Comparison of ENCODE assay signal across 1 cellular context in the genomic region with DNA sequence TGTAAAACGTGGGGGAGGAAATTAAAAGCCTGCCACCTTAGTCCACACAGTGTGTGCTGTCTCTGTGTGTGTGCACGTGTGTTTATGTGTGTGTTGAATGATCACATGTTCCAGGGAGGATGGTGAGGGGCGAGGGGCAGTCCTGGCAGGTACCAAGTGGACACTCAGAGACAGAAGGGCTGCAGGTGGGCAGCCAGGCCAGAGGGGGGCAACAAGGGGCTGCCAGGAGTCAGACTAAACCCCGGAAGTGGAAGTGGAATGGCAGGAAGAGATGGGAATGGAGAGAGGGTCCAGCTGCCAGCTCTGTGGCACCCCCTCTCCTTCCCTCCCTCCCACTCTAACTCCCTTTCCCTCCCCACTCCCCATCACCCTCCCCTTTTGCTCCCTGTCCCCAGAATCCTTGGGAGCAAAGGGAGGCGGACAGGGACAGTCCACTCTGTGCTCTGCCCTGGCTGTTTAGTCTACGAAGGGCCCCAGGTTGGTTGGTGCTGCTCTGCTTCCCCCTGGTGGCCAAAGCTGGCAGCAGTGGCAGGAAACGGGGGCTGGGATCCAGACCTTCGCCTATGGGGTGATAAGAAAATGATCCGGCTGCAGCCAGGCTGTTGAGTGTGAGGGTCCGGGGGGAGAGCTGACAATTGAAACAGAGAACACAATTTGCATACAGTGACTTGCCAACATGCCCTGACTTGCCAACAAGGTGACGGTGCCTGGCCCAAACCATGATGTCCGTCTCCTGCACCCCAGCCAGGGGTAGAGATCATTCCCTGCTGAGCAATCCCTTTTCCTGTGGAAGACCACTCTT.
TF ChIP-seq lines count a peak whose summit lies in the region.

No MANE protein-coding gene starts in this region.

TF ChIP-seq in HepG2, 621 proteins besides CTCF, POLR2A, EP300 and RAD21 (continued from another document and continues in another):
- TF ChIP-seq, protein P1, sequence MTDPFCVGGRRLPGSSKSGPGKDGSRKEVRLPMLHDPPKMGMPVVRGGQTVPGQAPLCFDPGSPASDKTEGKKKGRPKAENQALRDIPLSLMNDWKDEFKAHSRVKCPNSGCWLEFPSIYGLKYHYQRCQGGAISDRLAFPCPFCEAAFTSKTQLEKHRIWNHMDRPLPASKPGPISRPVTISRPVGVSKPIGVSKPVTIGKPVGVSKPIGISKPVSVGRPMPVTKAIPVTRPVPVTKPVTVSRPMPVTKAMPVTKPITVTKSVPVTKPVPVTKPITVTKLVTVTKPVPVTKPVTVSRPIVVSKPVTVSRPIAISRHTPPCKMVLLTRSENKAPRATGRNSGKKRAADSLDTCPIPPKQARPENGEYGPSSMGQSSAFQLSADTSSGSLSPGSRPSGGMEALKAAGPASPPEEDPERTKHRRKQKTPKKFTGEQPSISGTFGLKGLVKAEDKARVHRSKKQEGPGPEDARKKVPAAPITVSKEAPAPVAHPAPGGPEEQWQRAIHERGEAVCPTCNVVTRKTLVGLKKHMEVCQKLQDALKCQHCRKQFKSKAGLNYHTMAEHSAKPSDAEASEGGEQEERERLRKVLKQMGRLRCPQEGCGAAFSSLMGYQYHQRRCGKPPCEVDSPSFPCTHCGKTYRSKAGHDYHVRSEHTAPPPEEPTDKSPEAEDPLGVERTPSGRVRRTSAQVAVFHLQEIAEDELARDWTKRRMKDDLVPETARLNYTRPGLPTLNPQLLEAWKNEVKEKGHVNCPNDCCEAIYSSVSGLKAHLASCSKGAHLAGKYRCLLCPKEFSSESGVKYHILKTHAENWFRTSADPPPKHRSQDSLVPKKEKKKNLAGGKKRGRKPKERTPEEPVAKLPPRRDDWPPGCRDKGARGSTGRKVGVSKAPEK (CRISPR knock-in tag; IDR thresholded peaks at IDR 0.05; ENCODE audit: borderline replicate concordance): peak; percentile 74; the same call in 1 of the 2 replicates
- TF ChIP-seq ZNF432 (CRISPR knock-in tag; IDR thresholded peaks at IDR 0.05; ENCODE audit: borderline replicate concordance): no peak
- 0 out of 2 replicates have a peak, but pooled peaks have one; percentile 54 for TF ChIP-seq ARNT2 (CRISPR knock-in tag; IDR thresholded peaks at IDR 0.05; ENCODE audit: low read depth)
- no peak for TF ChIP-seq GLI4 (CRISPR knock-in tag; IDR thresholded peaks at IDR 0.05; ENCODE audit: borderline replicate concordance)
- no peak for TF ChIP-seq ZNF256 (CRISPR knock-in tag; conservative IDR thresholded peaks at IDR 0.05)
- TF ChIP-seq HCFC1 (IDR thresholded peaks at IDR 0.05; ENCODE audit: low read depth, low read length): no peak
- TF ChIP-seq HNRNPLL (IDR thresholded peaks at IDR 0.05; ENCODE audit: low read depth, low read length, poor library complexity, severe bottlenecking): no peak
- TF ChIP-seq RAD51 (IDR thresholded peaks at IDR 0.05; ENCODE audit: borderline replicate concordance): no peak
- peak; percentile 35; the same call in 1 of the 2 replicates for TF ChIP-seq HOXA5 (CRISPR knock-in tag; IDR thresholded peaks at IDR 0.05)
- TF ChIP-seq SMYD3 (CRISPR knock-in tag; IDR thresholded peaks at IDR 0.05): 0 out of 2 replicates have a peak, but pooled peaks have one; percentile 39
- no peak for TF ChIP-seq ZNF841 (CRISPR knock-in tag; IDR thresholded peaks at IDR 0.05; ENCODE audit: borderline replicate concordance)
- TF ChIP-seq MEIS2 (CRISPR knock-in tag; IDR thresholded peaks at IDR 0.05): peak; percentile 64; the same call in 1 of the 2 replicates
- TF ChIP-seq FOXA3 (CRISPR knock-in tag; IDR thresholded peaks at IDR 0.05): 0 out of 2 replicates have a peak, but pooled peaks have one; percentile 30
- TF ChIP-seq PLRG1 (conservative IDR thresholded peaks at IDR 0.05): no peak
- TF ChIP-seq NFATC3 (CRISPR knock-in tag; IDR thresholded peaks at IDR 0.05): no peak
- 0 out of 2 replicates have a peak, but pooled peaks have one; percentile 25 for TF ChIP-seq PHF21A (CRISPR knock-in tag; IDR thresholded peaks at IDR 0.05)
- TF ChIP-seq ETV5 (CRISPR knock-in tag; IDR thresholded peaks at IDR 0.05; ENCODE audit: borderline replicate concordance): peak; percentile 36
- TF ChIP-seq STAG1 (CRISPR knock-in tag; IDR thresholded peaks at IDR 0.05): peak; percentile 87
- peak; percentile 59; the same call in 1 of the 2 replicates for TF ChIP-seq ZBTB7B (CRISPR knock-in tag; IDR thresholded peaks at IDR 0.05)
- TF ChIP-seq, protein P2, sequence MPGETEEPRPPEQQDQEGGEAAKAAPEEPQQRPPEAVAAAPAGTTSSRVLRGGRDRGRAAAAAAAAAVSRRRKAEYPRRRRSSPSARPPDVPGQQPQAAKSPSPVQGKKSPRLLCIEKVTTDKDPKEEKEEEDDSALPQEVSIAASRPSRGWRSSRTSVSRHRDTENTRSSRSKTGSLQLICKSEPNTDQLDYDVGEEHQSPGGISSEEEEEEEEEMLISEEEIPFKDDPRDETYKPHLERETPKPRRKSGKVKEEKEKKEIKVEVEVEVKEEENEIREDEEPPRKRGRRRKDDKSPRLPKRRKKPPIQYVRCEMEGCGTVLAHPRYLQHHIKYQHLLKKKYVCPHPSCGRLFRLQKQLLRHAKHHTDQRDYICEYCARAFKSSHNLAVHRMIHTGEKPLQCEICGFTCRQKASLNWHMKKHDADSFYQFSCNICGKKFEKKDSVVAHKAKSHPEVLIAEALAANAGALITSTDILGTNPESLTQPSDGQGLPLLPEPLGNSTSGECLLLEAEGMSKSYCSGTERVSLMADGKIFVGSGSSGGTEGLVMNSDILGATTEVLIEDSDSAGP (CRISPR knock-in tag; IDR thresholded peaks at IDR 0.05; ENCODE audit: borderline replicate concordance): peak; percentile 61; the same call in 1 of the 2 replicates
- TF ChIP-seq ATF6 (CRISPR knock-in tag; conservative IDR thresholded peaks at IDR 0.05): 0 out of 2 replicates have a peak, but pooled peaks have one; percentile 62
- TF ChIP-seq KDM2A (CRISPR knock-in tag; IDR thresholded peaks at IDR 0.05; ENCODE audit: borderline replicate concordance, low read depth): peak; percentile 40; the same call in 1 of the 2 replicates
- no peak for TF ChIP-seq HINFP (CRISPR knock-in tag; IDR thresholded peaks at IDR 0.05; ENCODE audit: low read depth)
- TF ChIP-seq, protein P3, sequence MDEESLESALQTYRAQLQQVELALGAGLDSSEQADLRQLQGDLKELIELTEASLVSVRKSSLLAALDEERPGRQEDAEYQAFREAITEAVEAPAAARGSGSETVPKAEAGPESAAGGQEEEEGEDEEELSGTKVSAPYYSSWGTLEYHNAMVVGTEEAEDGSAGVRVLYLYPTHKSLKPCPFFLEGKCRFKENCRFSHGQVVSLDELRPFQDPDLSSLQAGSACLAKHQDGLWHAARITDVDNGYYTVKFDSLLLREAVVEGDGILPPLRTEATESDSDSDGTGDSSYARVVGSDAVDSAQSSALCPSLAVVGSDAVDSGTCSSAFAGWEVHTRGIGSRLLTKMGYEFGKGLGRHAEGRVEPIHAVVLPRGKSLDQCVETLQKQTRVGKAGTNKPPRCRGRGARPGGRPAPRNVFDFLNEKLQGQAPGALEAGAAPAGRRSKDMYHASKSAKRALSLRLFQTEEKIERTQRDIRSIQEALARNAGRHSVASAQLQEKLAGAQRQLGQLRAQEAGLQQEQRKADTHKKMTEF (CRISPR knock-in tag; IDR thresholded peaks at IDR 0.05): peak; percentile 77; the same call in 1 of the 2 replicates
- TF ChIP-seq ZNF180 (CRISPR knock-in tag; IDR thresholded peaks at IDR 0.05; ENCODE audit: borderline replicate concordance, low read depth): no peak; the same call in 1 of the 2 replicates
- TF ChIP-seq ZNF407 (CRISPR knock-in tag; IDR thresholded peaks at IDR 0.05; ENCODE audit: not compliant biosample characterization): no peak
